In the genomic region with DNA sequence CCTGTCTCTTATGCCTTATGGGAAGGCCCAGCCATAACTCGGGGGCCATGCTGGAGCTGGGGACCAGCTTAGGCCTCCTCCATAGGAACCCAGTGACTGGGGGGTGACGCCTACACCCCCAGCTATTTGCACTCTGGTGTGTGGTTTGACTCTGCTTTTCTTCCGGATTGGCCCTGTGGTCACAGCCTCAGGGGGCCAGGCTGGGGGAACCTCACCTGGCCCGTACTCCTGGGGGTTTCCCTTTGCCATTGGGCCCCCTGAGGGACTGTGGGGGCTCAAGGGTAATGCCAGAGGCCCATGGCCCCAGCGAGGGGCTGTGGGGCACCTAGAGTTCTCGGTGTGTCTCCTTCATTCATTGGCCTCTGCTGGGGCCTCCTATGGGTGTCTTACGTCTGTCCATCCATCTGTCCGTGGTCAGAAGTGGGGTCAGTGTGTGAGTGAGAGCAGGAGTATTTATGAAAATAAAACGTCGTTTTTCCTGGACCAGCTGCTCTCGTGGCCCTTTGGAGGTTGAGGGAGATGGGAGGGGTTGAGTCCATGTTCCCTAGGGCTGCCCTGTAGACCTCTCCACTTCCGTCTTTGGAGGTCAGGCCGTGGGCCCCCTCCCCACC, we compare ENCODE assay signal across 8 cellular contexts. TPM values are rescaled to one million over a fixed set of nuclear protein-coding genes. Genes with fewer than 3 reads are reported as not detected.
A peak's percentile ranks its signal among the peaks of the same experiment; 100 is the strongest.
DNase-seq lines count a peak whose midpoint lies in the region; ATAC-seq and TF ChIP-seq lines count a peak whose summit lies in the region.

No MANE protein-coding gene starts in this region.

- no peak for TF ChIP-seq CTCF in gastroesophageal sphincter (IDR thresholded peaks at IDR 0.05)

- peak overlapping the region; percentile 90 for H3K27ac Mint-ChIP-seq in activated CD4-positive, alpha-beta T cell treated with anti-CD3 and anti-CD28 coated beads for 36 hours
- peak overlapping the region; percentile 98 for H3K27ac Mint-ChIP-seq in stimulated activated effector memory CD8-positive, alpha-beta T cell treated with anti-CD3 and anti-CD28 coated beads, Interleukin-12 subunit alpha, Interleukin-12 subunit beta, amount 100 ng/mL, for 72 hours

- H3K27me3 ChIP-seq in gastroesophageal sphincter, result no peaks in the 10 kb centered on the region

- H3K9me3 ChIP-seq in gastroesophageal sphincter, result no peaks in the 10 kb centered on the region

- H3K36me3 ChIP-seq in gastroesophageal sphincter, result peaks cover 0 to 49% of the 10 kb centered on the region in 2 donors

- DNase-seq in activated CD4-positive, alpha-beta T cell treated with anti-CD3 and anti-CD28 coated beads for 36 hours, result peak; percentile 71
- no peak for DNase-seq in activated CD4-positive, alpha-beta T cell treated with anti-CD3 and anti-CD28 coated beads for 1 hour
- DNase-seq in RPMI7951 (ENCODE audit: low read depth) (peak; percentile 64), left colon (no peak), AML-193 (lab: John Stamatoyannopoulos, UW) (no peak)
- DNase-seq in stimulated activated effector memory CD8-positive, alpha-beta T cell treated with anti-CD3 and anti-CD28 coated beads, Interleukin-12 subunit alpha, Interleukin-12 subunit beta, amount 100 ng/mL, for 72 hours (ENCODE audit: low spot score in 2 of 2), result peak; percentile 57 to 87

- TF ChIP-seq EP300 in gastroesophageal sphincter (IDR thresholded peaks at IDR 0.05), result no peak

- ATAC-seq in activated CD4-positive, alpha-beta T cell treated with anti-CD3 and anti-CD28 coated beads for 36 hours, result peak; percentile 35
- peak; percentile 64 for ATAC-seq in HG02798 (IDR thresholded peaks at IDR 0.05; ENCODE audit: poor library complexity, unreplicated experiment)
- ATAC-seq in gastroesophageal sphincter, result no peak
- peak; percentile 82 for ATAC-seq in stimulated activated effector memory CD8-positive, alpha-beta T cell treated with anti-CD3 and anti-CD28 coated beads, Interleukin-12 subunit alpha, Interleukin-12 subunit beta, amount 100 ng/mL, for 72 hours
- ATAC-seq in left colon, result no peak

- H3K4me3 ChIP-seq in gastroesophageal sphincter, result peak overlapping the region in 1 of 2 donors; percentile 29

- POLR2A ChIA-PET in activated CD4-positive, alpha-beta T cell treated with anti-CD3 and anti-CD28 coated beads for 36 hours (lab: Charles Lee), result interaction anchor here (0.7 to 1.8 kb wide), 8 partner anchors 9 to 890 kb away, joined by 3 to 7 read pairs (median 4); a partner anchor contains a TSS

- peaks cover 0 to 49% (median 28%) of the 10 kb centered on the region in 3 donors for H3K4me1 ChIP-seq in gastroesophageal sphincter

- peak overlapping the region; percentile 32 to 85 (median 80) for H3K27ac ChIP-seq in gastroesophageal sphincter

- CTCF ChIA-PET in activated CD4-positive, alpha-beta T cell treated with anti-CD3 and anti-CD28 coated beads for 36 hours (lab: Charles Lee), result interaction anchor here (0.6 to 5.5 kb wide), 20 partner anchors 9 to 361 kb away, joined by 3 to 66 read pairs (median 4); a partner anchor contains a TSS

- H3K4me3 Mint-ChIP-seq in activated CD4-positive, alpha-beta T cell treated with anti-CD3 and anti-CD28 coated beads for 36 hours, result peak overlapping the region; percentile 44
- peak overlapping the region; percentile 80 for H3K4me3 Mint-ChIP-seq in stimulated activated effector memory CD8-positive, alpha-beta T cell treated with anti-CD3 and anti-CD28 coated beads, Interleukin-12 subunit alpha, Interleukin-12 subunit beta, amount 100 ng/mL, for 72 hours

- peaks cover 9% of the 10 kb centered on the region for H3K36me3 Mint-ChIP-seq in activated CD4-positive, alpha-beta T cell treated with anti-CD3 and anti-CD28 coated beads for 36 hours (ENCODE audit: low read depth)
- H3K36me3 Mint-ChIP-seq in stimulated activated effector memory CD8-positive, alpha-beta T cell treated with anti-CD3 and anti-CD28 coated beads, Interleukin-12 subunit alpha, Interleukin-12 subunit beta, amount 100 ng/mL, for 72 hours, result peaks cover 45% of the 10 kb centered on the region

- H3K9me3 Mint-ChIP-seq in activated CD4-positive, alpha-beta T cell treated with anti-CD3 and anti-CD28 coated beads for 36 hours (ENCODE audit: low read depth), result no peaks in the 10 kb centered on the region
- no peaks in the 10 kb centered on the region for H3K9me3 Mint-ChIP-seq in stimulated activated effector memory CD8-positive, alpha-beta T cell treated with anti-CD3 and anti-CD28 coated beads, Interleukin-12 subunit alpha, Interleukin-12 subunit beta, amount 100 ng/mL, for 72 hours

- intact Hi-C loops in activated CD4-positive, alpha-beta T cell treated with anti-CD3 and anti-CD28 coated beads for 36 hours (cut with DNase I, micrococcal nuclease), result loop anchor here in 1 of 2 experiments (1.0 kb wide), 1 partner anchor 25 kb away; a partner anchor contains a TSS
- intact Hi-C loops in left colon (cut with DNase I, micrococcal nuclease), result no loop called here

- no peak for TF ChIP-seq POLR2A in gastroesophageal sphincter (IDR thresholded peaks at IDR 0.05)

- peaks cover 52% of the 10 kb centered on the region for H3K4me1 Mint-ChIP-seq in activated CD4-positive, alpha-beta T cell treated with anti-CD3 and anti-CD28 coated beads for 36 hours
- peaks cover 78% of the 10 kb centered on the region for H3K4me1 Mint-ChIP-seq in stimulated activated effector memory CD8-positive, alpha-beta T cell treated with anti-CD3 and anti-CD28 coated beads, Interleukin-12 subunit alpha, Interleukin-12 subunit beta, amount 100 ng/mL, for 72 hours

- H3K27me3 Mint-ChIP-seq in activated CD4-positive, alpha-beta T cell treated with anti-CD3 and anti-CD28 coated beads for 36 hours, result no peaks in the 10 kb centered on the region

- 70% methylated on average over 2 of the region's 13 CpGs; no CpG with 5 or more reads in 1 of the 2 donors for WGBS in gastroesophageal sphincter (ENCODE audit: low coverage in 1 of 2), 2 donors

RNA-seq across cellular contexts. Expression of a gene that starts 6.3 kb away (rescaled TPM):
- 10 to 100 TPM; 86.5 to 98.2 TPM for total RNA-seq in activated CD4-positive, alpha-beta T cell treated with anti-CD3 and anti-CD28 coated beads for 36 hours
- total RNA-seq in RPMI7951 (2014; rRNA removed; shearing (Covaris generic)), result 11.3 and 19.9 TPM in 2 replicates
- total RNA-seq in gastroesophageal sphincter (1 to 10 TPM; 2.9 to 4.9 (median 3.2) TPM), left colon (100 to 1,000 TPM in 1 of 2 donors, 10 to 100 TPM in 1; 77.4 to 121 TPM)

RNA-seq across cellular contexts. Expression of a gene that starts 24.6 kb away (rescaled TPM):
- total RNA-seq in activated CD4-positive, alpha-beta T cell treated with anti-CD3 and anti-CD28 coated beads for 36 hours, result 10 to 100 TPM; 55.4 to 66.6 TPM
- 29.7 and 31.3 TPM in 2 replicates for total RNA-seq in RPMI7951 (2014; rRNA removed; shearing (Covaris generic))
- total RNA-seq in gastroesophageal sphincter (10 to 100 TPM; 37.8 to 46.5 (median 39.1) TPM), left colon (10 to 100 TPM; 56.9 to 73.3 TPM)

RNA-seq across cellular contexts. Expression of a gene that starts 25.3 kb away (rescaled TPM):
- total RNA-seq in activated CD4-positive, alpha-beta T cell treated with anti-CD3 and anti-CD28 coated beads for 36 hours, result 10 to 100 TPM; 35.8 to 37.8 TPM
- 14.5 and 16.6 TPM in 2 replicates for total RNA-seq in RPMI7951 (2014; rRNA removed; shearing (Covaris generic))
- total RNA-seq in gastroesophageal sphincter (10 to 100 TPM in 3 of 4 donors, 1 to 10 TPM in 1; 9.2 to 19.3 (median 17.2) TPM), left colon (10 to 100 TPM; 37.7 to 50.7 TPM)

RNA-seq across cellular contexts. Expression of a gene that starts 42.2 kb away (rescaled TPM):
- 100 to 1,000 TPM; 522 to 663 TPM for total RNA-seq in activated CD4-positive, alpha-beta T cell treated with anti-CD3 and anti-CD28 coated beads for 36 hours
- 7,179 and 7,611 TPM in 2 replicates for total RNA-seq in RPMI7951 (2014; rRNA removed; shearing (Covaris generic))
- total RNA-seq in gastroesophageal sphincter (1,000 to 10,000 TPM in 3 of 4 donors, 100 to 1,000 TPM in 1; 747 to 1,092 (median 1,059) TPM), left colon (100 to 1,000 TPM in 1 of 2 donors, 10 to 100 TPM in 1; 40.4 to 161 TPM)

RNA-seq across cellular contexts. Expression of a gene that starts 53.0 kb away (rescaled TPM):
- total RNA-seq in activated CD4-positive, alpha-beta T cell treated with anti-CD3 and anti-CD28 coated beads for 36 hours, result 10 to 100 TPM; 37.1 to 42.3 TPM
- 28.8 and 39.6 TPM in 2 replicates for total RNA-seq in RPMI7951 (2014; rRNA removed; shearing (Covaris generic))
- total RNA-seq in gastroesophageal sphincter (10 to 100 TPM; 16.3 to 29.1 (median 20.2) TPM), left colon (10 to 100 TPM; 30.3 to 38.2 TPM)

Comparison
In these comparisons a context has a peak if more than half of its experiments do, and no peak if none do; other contexts are left out.
1. DNase-seq: peak in activated CD4-positive, alpha-beta T cell treated with anti-CD3 and anti-CD28 coated beads for 36 hours (single experiment), RPMI7951 (single experiment) and stimulated activated effector memory CD8-positive, alpha-beta T cell treated with anti-CD3 and anti-CD28 coated beads, Interleukin-12 subunit alpha, Interleukin-12 subunit beta, amount 100 ng/mL, for 72 hours (2 of 2); none in activated CD4-positive, alpha-beta T cell treated with anti-CD3 and anti-CD28 coated beads for 1 hour (single experiment), left colon (0 of 2) and AML-193 (0 of 2).
2. ATAC-seq: peak in activated CD4-positive, alpha-beta T cell treated with anti-CD3 and anti-CD28 coated beads for 36 hours (single experiment), HG02798 (single experiment) and stimulated activated effector memory CD8-positive, alpha-beta T cell treated with anti-CD3 and anti-CD28 coated beads, Interleukin-12 subunit alpha, Interleukin-12 subunit beta, amount 100 ng/mL, for 72 hours (single experiment); none in gastroesophageal sphincter (single experiment) and left colon (single experiment).